1 cellular context compared by ENCODE assay signal in genomic region chr5:132219981-132220380, GRCh38.
TF ChIP-seq lines count a peak whose summit lies in the region.

No MANE protein-coding gene starts in this region.

TF ChIP-seq in GM23338, 12 proteins besides CTCF, POLR2A, EP300 and RAD21:
- TF ChIP-seq, protein P1, sequence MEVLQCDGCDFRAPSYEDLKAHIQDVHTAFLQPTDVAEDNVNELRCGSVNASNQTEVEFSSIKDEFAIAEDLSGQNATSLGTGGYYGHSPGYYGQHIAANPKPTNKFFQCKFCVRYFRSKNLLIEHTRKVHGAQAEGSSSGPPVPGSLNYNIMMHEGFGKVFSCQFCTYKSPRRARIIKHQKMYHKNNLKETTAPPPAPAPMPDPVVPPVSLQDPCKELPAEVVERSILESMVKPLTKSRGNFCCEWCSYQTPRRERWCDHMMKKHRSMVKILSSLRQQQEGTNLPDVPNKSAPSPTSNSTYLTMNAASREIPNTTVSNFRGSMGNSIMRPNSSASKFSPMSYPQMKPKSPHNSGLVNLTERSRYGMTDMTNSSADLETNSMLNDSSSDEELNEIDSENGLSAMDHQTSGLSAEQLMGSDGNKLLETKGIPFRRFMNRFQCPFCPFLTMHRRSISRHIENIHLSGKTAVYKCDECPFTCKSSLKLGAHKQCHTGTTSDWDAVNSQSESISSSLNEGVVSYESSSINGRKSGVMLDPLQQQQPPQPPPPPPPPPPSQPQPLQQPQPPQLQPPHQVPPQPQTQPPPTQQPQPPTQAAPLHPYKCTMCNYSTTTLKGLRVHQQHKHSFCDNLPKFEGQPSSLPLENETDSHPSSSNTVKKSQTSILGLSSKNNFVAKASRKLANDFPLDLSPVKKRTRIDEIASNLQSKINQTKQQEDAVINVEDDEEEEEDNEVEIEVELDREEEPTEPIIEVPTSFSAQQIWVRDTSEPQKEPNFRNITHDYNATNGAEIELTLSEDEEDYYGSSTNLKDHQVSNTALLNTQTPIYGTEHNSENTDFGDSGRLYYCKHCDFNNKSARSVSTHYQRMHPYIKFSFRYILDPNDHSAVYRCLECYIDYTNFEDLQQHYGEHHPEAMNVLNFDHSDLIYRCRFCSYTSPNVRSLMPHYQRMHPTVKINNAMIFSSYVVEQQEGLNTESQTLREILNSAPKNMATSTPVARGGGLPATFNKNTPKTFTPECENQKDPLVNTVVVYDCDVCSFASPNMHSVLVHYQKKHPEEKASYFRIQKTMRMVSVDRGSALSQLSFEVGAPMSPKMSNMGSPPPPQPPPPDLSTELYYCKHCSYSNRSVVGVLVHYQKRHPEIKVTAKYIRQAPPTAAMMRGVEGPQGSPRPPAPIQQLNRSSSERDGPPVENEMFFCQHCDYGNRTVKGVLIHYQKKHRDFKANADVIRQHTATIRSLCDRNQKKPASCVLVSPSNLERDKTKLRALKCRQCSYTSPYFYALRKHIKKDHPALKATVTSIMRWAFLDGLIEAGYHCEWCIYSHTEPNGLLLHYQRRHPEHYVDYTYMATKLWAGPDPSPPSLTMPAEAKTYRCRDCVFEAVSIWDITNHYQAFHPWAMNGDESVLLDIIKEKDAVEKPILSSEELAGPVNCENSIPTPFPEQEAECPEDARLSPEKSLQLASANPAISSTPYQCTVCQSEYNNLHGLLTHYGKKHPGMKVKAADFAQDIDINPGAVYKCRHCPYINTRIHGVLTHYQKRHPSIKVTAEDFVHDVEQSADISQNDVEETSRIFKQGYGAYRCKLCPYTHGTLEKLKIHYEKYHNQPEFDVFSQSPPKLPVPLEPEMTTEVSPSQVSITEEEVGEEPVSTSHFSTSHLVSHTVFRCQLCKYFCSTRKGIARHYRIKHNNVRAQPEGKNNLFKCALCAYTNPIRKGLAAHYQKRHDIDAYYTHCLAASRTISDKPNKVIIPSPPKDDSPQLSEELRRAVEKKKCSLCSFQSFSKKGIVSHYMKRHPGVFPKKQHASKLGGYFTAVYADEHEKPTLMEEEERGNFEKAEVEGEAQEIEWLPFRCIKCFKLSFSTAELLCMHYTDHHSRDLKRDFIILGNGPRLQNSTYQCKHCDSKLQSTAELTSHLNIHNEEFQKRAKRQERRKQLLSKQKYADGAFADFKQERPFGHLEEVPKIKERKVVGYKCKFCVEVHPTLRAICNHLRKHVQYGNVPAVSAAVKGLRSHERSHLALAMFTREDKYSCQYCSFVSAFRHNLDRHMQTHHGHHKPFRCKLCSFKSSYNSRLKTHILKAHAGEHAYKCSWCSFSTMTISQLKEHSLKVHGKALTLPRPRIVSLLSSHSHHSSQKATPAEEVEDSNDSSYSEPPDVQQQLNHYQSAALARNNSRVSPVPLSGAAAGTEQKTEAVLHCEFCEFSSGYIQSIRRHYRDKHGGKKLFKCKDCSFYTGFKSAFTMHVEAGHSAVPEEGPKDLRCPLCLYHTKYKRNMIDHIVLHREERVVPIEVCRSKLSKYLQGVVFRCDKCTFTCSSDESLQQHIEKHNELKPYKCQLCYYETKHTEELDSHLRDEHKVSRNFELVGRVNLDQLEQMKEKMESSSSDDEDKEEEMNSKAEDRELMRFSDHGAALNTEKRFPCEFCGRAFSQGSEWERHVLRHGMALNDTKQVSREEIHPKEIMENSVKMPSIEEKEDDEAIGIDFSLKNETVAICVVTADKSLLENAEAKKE (CRISPR knock-in tag; IDR thresholded peaks at IDR 0.05) = no peak
- TF ChIP-seq ZNF114 (CRISPR knock-in tag; IDR thresholded peaks at IDR 0.05) (no peak), STAT1 (IDR thresholded peaks at IDR 0.05; ENCODE audit: unreplicated experiment) (no peak), JUNB (IDR thresholded peaks at IDR 0.05; ENCODE audit: unreplicated experiment) (no peak)
- TF ChIP-seq, protein P2, sequence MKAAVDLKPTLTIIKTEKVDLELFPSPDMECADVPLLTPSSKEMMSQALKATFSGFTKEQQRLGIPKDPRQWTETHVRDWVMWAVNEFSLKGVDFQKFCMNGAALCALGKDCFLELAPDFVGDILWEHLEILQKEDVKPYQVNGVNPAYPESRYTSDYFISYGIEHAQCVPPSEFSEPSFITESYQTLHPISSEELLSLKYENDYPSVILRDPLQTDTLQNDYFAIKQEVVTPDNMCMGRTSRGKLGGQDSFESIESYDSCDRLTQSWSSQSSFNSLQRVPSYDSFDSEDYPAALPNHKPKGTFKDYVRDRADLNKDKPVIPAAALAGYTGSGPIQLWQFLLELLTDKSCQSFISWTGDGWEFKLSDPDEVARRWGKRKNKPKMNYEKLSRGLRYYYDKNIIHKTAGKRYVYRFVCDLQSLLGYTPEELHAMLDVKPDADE (IDR thresholded peaks at IDR 0.05) = no peak
